2 cellular contexts compared by ENCODE assay signal in the genomic region with DNA sequence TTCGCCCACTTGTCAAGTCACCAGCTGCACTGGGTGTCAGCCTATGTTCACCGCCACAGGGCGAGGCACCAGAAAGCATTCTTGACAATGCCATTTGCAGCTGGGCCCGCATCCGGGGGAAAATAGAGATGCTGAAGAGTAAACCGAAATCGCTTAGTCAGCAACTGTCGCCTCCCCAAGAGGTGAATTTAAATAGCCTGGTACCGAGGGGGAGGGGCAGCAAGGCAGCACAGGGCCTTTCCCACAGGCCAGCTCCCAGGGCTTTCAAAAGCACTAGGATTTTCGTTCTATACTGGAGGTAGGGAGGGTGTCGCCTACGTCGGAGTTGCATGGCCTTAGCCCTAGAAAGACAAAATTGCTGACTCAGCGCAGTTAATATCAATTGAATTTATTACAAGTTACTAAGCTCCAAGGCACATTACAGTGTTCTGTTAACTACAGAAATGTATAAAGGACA.
TF ChIP-seq lines count a peak whose summit lies in the region.

No MANE protein-coding gene starts in this region.

TF ChIP-seq in GM23338, 12 proteins besides CTCF, POLR2A, EP300 and RAD21:
- TF ChIP-seq POLR2AphosphoS5 (IDR thresholded peaks at IDR 0.05; ENCODE audit: low read depth) (peak; percentile 50), JUNB (IDR thresholded peaks at IDR 0.05; ENCODE audit: unreplicated experiment) (no peak)
- TF ChIP-seq, protein P1, sequence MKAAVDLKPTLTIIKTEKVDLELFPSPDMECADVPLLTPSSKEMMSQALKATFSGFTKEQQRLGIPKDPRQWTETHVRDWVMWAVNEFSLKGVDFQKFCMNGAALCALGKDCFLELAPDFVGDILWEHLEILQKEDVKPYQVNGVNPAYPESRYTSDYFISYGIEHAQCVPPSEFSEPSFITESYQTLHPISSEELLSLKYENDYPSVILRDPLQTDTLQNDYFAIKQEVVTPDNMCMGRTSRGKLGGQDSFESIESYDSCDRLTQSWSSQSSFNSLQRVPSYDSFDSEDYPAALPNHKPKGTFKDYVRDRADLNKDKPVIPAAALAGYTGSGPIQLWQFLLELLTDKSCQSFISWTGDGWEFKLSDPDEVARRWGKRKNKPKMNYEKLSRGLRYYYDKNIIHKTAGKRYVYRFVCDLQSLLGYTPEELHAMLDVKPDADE (IDR thresholded peaks at IDR 0.05) = peak; percentile 63; the same call in 1 of the 2 replicates

TF ChIP-seq in GM12878, 131 proteins besides CTCF, POLR2A, EP300 and RAD21:
- TF ChIP-seq, protein P2, sequence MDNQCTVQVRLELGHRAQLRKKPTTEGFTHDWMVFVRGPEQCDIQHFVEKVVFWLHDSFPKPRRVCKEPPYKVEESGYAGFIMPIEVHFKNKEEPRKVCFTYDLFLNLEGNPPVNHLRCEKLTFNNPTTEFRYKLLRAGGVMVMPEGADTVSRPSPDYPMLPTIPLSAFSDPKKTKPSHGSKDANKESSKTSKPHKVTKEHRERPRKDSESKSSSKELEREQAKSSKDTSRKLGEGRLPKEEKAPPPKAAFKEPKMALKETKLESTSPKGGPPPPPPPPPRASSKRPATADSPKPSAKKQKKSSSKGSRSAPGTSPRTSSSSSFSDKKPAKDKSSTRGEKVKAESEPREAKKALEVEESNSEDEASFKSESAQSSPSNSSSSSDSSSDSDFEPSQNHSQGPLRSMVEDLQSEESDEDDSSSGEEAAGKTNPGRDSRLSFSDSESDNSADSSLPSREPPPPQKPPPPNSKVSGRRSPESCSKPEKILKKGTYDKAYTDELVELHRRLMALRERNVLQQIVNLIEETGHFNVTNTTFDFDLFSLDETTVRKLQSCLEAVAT (IDR thresholded peaks at IDR 0.05) = no peak
- TF ChIP-seq SRF (IDR thresholded peaks at IDR 0.05; ENCODE audit: low read depth in 2 of 2, low read length in 2 of 2) (peak in 1 of 2 experiments; percentile 17; a peak in 1 of 4 replicates), MXI1 (IDR thresholded peaks at IDR 0.05; ENCODE audit: low read depth, low read length) (0 out of 2 replicates have a peak, but pooled peaks have one; percentile 20), BACH1 (IDR thresholded peaks at IDR 0.05; ENCODE audit: borderline replicate concordance) (peak; percentile 81), IKZF1 (conservative IDR thresholded peaks at IDR 0.05) (peak; percentile 32; the same call in 1 of the 2 replicates), POU2F2 (IDR thresholded peaks at IDR 0.05; ENCODE audit: borderline replicate concordance, low read depth, low read length) (peak; percentile 44; the same call in 1 of the 3 replicates), MEF2A (IDR thresholded peaks at IDR 0.05; ENCODE audit: insufficient read depth, low read depth, low read length) (no peak)
- TF ChIP-seq, protein P3, sequence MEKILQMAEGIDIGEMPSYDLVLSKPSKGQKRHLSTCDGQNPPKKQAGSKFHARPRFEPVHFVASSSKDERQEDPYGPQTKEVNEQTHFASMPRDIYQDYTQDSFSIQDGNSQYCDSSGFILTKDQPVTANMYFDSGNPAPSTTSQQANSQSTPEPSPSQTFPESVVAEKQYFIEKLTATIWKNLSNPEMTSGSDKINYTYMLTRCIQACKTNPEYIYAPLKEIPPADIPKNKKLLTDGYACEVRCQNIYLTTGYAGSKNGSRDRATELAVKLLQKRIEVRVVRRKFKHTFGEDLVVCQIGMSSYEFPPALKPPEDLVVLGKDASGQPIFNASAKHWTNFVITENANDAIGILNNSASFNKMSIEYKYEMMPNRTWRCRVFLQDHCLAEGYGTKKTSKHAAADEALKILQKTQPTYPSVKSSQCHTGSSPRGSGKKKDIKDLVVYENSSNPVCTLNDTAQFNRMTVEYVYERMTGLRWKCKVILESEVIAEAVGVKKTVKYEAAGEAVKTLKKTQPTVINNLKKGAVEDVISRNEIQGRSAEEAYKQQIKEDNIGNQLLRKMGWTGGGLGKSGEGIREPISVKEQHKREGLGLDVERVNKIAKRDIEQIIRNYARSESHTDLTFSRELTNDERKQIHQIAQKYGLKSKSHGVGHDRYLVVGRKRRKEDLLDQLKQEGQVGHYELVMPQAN (conservative IDR thresholded peaks at IDR 0.05) = peak; percentile 44; the same call in 1 of the 2 replicates
- TF ChIP-seq, protein P4, sequence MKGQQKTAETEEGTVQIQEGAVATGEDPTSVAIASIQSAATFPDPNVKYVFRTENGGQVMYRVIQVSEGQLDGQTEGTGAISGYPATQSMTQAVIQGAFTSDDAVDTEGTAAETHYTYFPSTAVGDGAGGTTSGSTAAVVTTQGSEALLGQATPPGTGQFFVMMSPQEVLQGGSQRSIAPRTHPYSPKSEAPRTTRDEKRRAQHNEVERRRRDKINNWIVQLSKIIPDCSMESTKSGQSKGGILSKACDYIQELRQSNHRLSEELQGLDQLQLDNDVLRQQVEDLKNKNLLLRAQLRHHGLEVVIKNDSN (IDR thresholded peaks at IDR 0.05; ENCODE audit: borderline replicate concordance, extremely low read length, insufficient read depth, low read depth, low read length) = no peak
TF ChIP-seq in GM12878: peak in this region for 6.
